In the genomic region with DNA sequence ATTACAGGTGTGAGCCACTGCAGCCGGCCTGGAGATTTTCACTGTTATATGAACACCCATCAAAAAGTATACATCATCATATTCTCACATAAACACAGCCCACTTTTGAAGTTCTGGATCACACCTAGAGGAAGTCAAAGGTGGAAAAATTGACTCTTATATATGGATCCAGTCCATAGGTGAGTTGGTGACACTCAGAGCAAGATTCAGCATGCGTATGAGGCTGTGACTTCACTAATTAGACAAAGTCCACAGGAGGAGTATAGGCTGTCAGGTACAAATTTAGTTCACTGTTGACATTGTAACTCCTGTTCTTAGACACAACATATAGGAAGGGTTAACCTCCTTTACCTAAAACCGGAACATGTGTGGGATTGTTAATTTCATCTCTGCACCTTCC, we compare ENCODE assay signal across 24 cellular contexts.
"Had no signal": no experiment of that assay in that cellular context is flagged by ENCODE, and none has a peak within 500 bp of the region (broad histone marks: within the 10 kb centered on the region; RNA-seq: fewer than 3 reads in every experiment).

No MANE protein-coding gene starts in this region.

- H3K36me3 ChIP-seq: breast epithelium had no signal

- H3K9me3 Mint-ChIP-seq: activated B cell treated with CpG ODN at 0.5 μM for 24 hours; activated CD4-positive, alpha-beta memory T cell treated with anti-CD3 and anti-CD28 coated beads for 36 hours; effector memory CD8-positive, alpha-beta T cell; naive thymus-derived CD8-positive, alpha-beta T cell; stimulated activated naive CD8-positive, alpha-beta T cell treated with anti-CD3 and anti-CD28 coated beads, Interleukin-15, amount 100 ng/mL, for 72 hours had no signal

- H3K27ac Mint-ChIP-seq: activated B cell treated with CpG ODN at 0.5 μM for 24 hours; activated CD4-positive, alpha-beta memory T cell treated with anti-CD3 and anti-CD28 coated beads for 36 hours; effector memory CD8-positive, alpha-beta T cell; T-helper 17 cell had no signal

- ATAC-seq: activated CD8-positive, alpha-beta memory T cell treated with anti-CD3 and anti-CD28 coated beads, Interleukin-2, amount 10 ng/mL, durations not matched to agents 7 days and 5 days; effector memory CD8-positive, alpha-beta T cell; heart right ventricle; left lobe of liver; naive thymus-derived CD8-positive, alpha-beta T cell; stimulated activated naive CD8-positive, alpha-beta T cell treated with anti-CD3 and anti-CD28 coated beads, Interleukin-15, amount 100 ng/mL, for 72 hours; T-helper 17 cell had no signal

- H3K27me3 ChIP-seq: breast epithelium, colonic mucosa, dorsolateral prefrontal cortex, heart right ventricle, spleen, tibial nerve had no signal

- H3K9me3 ChIP-seq: breast epithelium, colonic mucosa, heart right ventricle, prostate gland, spleen, tibial nerve had no signal

- DNase-seq: activated B cell treated with CpG ODN at 0.5 μM for 24 hours; activated CD4-positive, alpha-beta T cell treated with anti-CD3 and anti-CD28 coated beads for 48 hours; activated CD8-positive, alpha-beta memory T cell treated with anti-CD3 and anti-CD28 coated beads, Interleukin-2, amount 10 ng/mL, durations not matched to agents 7 days and 5 days; activated effector memory CD4-positive, alpha-beta T cell treated with Interleukin-2 at 50 U/mL for 16 hours; activated naive CD4-positive, alpha-beta T cell treated with anti-CD3 and anti-CD28 coated beads, Interleukin-2, amount 50 U/mL, for 16 hours; activated T-cell treated with anti-CD3 and anti-CD28 coated beads for 4 hours; colonic mucosa; dorsolateral prefrontal cortex; effector memory CD8-positive, alpha-beta T cell; heart right ventricle; kidney; naive thymus-derived CD8-positive, alpha-beta T cell; spleen; stimulated activated CD4-positive, alpha-beta T cell treated with anti-CD3 and anti-CD28 coated beads, Interleukin-4, amount 100 ng/mL, for 4 hours; stimulated activated naive CD8-positive, alpha-beta T cell treated with anti-CD3 and anti-CD28 coated beads, Interleukin-15, amount 100 ng/mL, for 72 hours; SW 1271; T-helper 17 cell had no signal

- H3K4me3 ChIP-seq: breast epithelium, colonic mucosa, dorsolateral prefrontal cortex, heart right ventricle, lung, prostate gland, SK-N-MC, spleen, tibial nerve had no signal

- H3K27ac ChIP-seq: colonic mucosa, dorsolateral prefrontal cortex, heart right ventricle, prostate gland, SK-N-MC, spleen, tibial nerve had no signal

- H3K4me1 ChIP-seq: breast epithelium, colonic mucosa, heart right ventricle, prostate gland, spleen, tibial nerve had no signal
